ENCODE assay signal across 1 cellular context in the genomic region with DNA sequence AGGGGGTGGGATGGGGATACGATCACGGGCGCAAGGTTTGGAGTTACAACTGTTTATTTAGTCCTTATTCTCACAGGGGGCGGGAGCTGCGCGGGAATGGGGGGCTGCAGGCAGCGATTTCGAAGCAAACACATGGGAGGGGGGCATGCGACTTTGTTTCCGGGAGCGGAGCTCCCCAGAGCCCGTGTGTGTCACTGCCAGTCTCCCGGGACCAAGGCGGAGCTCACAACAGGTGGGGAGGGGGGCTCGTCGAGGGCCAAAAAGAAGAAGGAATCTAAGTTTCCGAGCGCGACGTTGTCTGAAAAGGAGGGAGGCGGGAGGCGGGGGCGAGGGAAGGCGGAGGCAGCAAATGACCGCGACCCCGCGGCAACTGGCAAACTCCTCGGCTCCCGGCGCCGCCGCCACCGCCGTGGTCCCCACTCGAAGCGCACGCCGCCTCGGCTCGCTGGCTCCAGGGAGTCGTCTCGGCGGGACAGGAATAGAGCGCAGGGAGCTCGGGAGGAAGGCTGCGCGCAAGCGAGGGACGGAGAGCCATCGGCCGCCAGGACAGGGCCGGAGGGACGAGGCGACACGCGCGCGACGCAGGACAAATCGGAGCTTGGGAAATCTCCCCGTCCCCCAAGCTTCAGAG.
TF ChIP-seq lines count a peak whose summit lies in the region.

No MANE protein-coding gene starts in this region.

TF ChIP-seq in HEK293, 187 proteins besides CTCF, POLR2A, EP300 and RAD21 (continued from another document and continues in another):
- TF ChIP-seq, protein P1, sequence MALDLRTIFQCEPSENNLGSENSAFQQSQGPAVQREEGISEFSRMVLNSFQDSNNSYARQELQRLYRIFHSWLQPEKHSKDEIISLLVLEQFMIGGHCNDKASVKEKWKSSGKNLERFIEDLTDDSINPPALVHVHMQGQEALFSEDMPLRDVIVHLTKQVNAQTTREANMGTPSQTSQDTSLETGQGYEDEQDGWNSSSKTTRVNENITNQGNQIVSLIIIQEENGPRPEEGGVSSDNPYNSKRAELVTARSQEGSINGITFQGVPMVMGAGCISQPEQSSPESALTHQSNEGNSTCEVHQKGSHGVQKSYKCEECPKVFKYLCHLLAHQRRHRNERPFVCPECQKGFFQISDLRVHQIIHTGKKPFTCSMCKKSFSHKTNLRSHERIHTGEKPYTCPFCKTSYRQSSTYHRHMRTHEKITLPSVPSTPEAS (tag by site-specific recombination; IDR thresholded peaks at IDR 0.05), result no peak
- TF ChIP-seq ZNF362 (tag by site-specific recombination; IDR thresholded peaks at IDR 0.05), result no peak
- TF ChIP-seq ZNF2 (tag by site-specific recombination; IDR thresholded peaks at IDR 0.05), result 0 out of 2 replicates have a peak, but pooled peaks have one; percentile 21
- TF ChIP-seq ZNF19 (tag by site-specific recombination; IDR thresholded peaks at IDR 0.05; ENCODE audit: low read depth), result no peak
- TF ChIP-seq, protein P2, sequence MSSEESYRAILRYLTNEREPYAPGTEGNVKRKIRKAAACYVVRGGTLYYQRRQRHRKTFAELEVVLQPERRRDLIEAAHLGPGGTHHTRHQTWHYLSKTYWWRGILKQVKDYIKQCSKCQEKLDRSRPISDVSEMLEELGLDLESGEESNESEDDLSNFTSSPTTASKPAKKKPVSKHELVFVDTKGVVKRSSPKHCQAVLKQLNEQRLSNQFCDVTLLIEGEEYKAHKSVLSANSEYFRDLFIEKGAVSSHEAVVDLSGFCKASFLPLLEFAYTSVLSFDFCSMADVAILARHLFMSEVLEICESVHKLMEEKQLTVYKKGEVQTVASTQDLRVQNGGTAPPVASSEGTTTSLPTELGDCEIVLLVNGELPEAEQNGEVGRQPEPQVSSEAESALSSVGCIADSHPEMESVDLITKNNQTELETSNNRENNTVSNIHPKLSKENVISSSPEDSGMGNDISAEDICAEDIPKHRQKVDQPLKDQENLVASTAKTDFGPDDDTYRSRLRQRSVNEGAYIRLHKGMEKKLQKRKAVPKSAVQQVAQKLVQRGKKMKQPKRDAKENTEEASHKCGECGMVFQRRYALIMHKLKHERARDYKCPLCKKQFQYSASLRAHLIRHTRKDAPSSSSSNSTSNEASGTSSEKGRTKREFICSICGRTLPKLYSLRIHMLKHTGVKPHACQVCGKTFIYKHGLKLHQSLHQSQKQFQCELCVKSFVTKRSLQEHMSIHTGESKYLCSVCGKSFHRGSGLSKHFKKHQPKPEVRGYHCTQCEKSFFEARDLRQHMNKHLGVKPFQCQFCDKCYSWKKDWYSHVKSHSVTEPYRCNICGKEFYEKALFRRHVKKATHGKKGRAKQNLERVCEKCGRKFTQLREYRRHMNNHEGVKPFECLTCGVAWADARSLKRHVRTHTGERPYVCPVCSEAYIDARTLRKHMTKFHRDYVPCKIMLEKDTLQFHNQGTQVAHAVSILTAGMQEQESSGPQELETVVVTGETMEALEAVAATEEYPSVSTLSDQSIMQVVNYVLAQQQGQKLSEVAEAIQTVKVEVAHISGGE (tag by site-specific recombination; conservative IDR thresholded peaks at IDR 0.05; ENCODE audit: low read depth), result peak; percentile 55
- TF ChIP-seq ZBTB48 (tag by site-specific recombination; IDR thresholded peaks at IDR 0.05), result peak; percentile 35; the same call in 1 of the 2 replicates
- TF ChIP-seq, protein P3, sequence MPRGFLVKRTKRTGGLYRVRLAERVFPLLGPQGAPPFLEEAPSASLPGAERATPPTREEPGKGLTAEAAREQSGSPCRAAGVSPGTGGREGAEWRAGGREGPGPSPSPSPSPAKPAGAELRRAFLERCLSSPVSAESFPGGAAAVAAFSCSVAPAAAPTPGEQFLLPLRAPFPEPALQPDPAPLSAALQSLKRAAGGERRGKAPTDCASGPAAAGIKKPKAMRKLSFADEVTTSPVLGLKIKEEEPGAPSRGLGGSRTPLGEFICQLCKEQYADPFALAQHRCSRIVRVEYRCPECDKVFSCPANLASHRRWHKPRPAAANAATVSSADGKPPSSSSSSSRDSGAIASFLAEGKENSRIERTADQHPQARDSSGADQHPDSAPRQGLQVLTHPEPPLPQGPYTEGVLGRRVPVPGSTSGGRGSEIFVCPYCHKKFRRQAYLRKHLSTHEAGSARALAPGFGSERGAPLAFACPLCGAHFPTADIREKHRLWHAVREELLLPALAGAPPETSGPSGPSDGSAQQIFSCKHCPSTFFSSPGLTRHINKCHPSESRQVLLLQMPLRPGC (tag by site-specific recombination; IDR thresholded peaks at IDR 0.05), result 0 out of 2 replicates have a peak, but pooled peaks have one; percentile 11
- TF ChIP-seq, protein P4, sequence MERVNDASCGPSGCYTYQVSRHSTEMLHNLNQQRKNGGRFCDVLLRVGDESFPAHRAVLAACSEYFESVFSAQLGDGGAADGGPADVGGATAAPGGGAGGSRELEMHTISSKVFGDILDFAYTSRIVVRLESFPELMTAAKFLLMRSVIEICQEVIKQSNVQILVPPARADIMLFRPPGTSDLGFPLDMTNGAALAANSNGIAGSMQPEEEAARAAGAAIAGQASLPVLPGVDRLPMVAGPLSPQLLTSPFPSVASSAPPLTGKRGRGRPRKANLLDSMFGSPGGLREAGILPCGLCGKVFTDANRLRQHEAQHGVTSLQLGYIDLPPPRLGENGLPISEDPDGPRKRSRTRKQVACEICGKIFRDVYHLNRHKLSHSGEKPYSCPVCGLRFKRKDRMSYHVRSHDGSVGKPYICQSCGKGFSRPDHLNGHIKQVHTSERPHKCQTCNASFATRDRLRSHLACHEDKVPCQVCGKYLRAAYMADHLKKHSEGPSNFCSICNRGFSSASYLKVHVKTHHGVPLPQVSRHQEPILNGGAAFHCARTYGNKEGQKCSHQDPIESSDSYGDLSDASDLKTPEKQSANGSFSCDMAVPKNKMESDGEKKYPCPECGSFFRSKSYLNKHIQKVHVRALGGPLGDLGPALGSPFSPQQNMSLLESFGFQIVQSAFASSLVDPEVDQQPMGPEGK (tag by site-specific recombination; IDR thresholded peaks at IDR 0.05), result peak; percentile 81
- no peak for TF ChIP-seq ZNF280D (tag by site-specific recombination; IDR thresholded peaks at IDR 0.05)
- TF ChIP-seq ZEB2 (tag by site-specific recombination; IDR thresholded peaks at IDR 0.05), result peak; percentile 65; the same call in 1 of the 2 replicates
- TF ChIP-seq GLI4 (tag by site-specific recombination; IDR thresholded peaks at IDR 0.05), result no peak
- TF ChIP-seq ZNF416 (tag by site-specific recombination; IDR thresholded peaks at IDR 0.05), result no peak
- TF ChIP-seq OSR2 (tag by site-specific recombination; IDR thresholded peaks at IDR 0.05), result no peak
- no peak for TF ChIP-seq ZNF555 (tag by site-specific recombination; conservative IDR thresholded peaks at IDR 0.05)
- TF ChIP-seq YY2 (tag by site-specific recombination; IDR thresholded peaks at IDR 0.05), result no peak
- TF ChIP-seq IKZF3 (tag by site-specific recombination; IDR thresholded peaks at IDR 0.05), result 0 out of 2 replicates have a peak, but pooled peaks have one; percentile 6
- no peak for TF ChIP-seq KLF7 (tag by site-specific recombination; IDR thresholded peaks at IDR 0.05; ENCODE audit: borderline replicate concordance)
- no peak for TF ChIP-seq ZNF621 (tag by site-specific recombination; IDR thresholded peaks at IDR 0.05)
- peak; percentile 28; the same call in 1 of the 2 replicates for TF ChIP-seq ZNF600 (tag by site-specific recombination; IDR thresholded peaks at IDR 0.05)
- TF ChIP-seq ZNF548 (tag by site-specific recombination; IDR thresholded peaks at IDR 0.05), result no peak
- TF ChIP-seq ZNF366 (tag by site-specific recombination; conservative IDR thresholded peaks at IDR 0.05), result peak; percentile 52; the same call in 1 of the 2 replicates
- TF ChIP-seq KLF9 (tag by site-specific recombination; IDR thresholded peaks at IDR 0.05; ENCODE audit: low read depth), result no peak
- no peak for TF ChIP-seq ZNF513 (tag by site-specific recombination; IDR thresholded peaks at IDR 0.05)
- TF ChIP-seq, protein P5, sequence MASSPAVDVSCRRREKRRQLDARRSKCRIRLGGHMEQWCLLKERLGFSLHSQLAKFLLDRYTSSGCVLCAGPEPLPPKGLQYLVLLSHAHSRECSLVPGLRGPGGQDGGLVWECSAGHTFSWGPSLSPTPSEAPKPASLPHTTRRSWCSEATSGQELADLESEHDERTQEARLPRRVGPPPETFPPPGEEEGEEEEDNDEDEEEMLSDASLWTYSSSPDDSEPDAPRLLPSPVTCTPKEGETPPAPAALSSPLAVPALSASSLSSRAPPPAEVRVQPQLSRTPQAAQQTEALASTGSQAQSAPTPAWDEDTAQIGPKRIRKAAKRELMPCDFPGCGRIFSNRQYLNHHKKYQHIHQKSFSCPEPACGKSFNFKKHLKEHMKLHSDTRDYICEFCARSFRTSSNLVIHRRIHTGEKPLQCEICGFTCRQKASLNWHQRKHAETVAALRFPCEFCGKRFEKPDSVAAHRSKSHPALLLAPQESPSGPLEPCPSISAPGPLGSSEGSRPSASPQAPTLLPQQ (tag by site-specific recombination; IDR thresholded peaks at IDR 0.05), result peak; percentile 38; the same call in 1 of the 2 replicates
- 0 out of 2 replicates have a peak, but pooled peaks have one; percentile 30 for TF ChIP-seq ZXDB (tag by site-specific recombination; IDR thresholded peaks at IDR 0.05)
- TF ChIP-seq MYNN (tag by site-specific recombination; IDR thresholded peaks at IDR 0.05; ENCODE audit: borderline replicate concordance), result no peak
- TF ChIP-seq, protein P6, sequence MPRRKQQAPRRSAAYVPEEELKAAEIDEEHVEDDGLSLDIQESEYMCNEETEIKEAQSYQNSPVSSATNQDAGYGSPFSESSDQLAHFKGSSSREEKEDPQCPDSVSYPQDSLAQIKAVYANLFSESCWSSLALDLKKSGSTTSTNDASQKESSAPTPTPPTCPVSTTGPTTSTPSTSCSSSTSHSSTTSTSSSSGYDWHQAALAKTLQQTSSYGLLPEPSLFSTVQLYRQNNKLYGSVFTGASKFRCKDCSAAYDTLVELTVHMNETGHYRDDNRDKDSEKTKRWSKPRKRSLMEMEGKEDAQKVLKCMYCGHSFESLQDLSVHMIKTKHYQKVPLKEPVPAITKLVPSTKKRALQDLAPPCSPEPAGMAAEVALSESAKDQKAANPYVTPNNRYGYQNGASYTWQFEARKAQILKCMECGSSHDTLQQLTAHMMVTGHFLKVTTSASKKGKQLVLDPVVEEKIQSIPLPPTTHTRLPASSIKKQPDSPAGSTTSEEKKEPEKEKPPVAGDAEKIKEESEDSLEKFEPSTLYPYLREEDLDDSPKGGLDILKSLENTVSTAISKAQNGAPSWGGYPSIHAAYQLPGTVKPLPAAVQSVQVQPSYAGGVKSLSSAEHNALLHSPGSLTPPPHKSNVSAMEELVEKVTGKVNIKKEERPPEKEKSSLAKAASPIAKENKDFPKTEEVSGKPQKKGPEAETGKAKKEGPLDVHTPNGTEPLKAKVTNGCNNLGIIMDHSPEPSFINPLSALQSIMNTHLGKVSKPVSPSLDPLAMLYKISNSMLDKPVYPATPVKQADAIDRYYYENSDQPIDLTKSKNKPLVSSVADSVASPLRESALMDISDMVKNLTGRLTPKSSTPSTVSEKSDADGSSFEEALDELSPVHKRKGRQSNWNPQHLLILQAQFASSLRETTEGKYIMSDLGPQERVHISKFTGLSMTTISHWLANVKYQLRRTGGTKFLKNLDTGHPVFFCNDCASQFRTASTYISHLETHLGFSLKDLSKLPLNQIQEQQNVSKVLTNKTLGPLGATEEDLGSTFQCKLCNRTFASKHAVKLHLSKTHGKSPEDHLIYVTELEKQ (tag by site-specific recombination; IDR thresholded peaks at IDR 0.05; ENCODE audit: borderline replicate concordance), result no peak
- no peak for TF ChIP-seq ZNF266 (tag by site-specific recombination; IDR thresholded peaks at IDR 0.05; ENCODE audit: low read depth)
- TF ChIP-seq ZNF707 (tag by site-specific recombination; IDR thresholded peaks at IDR 0.05), result no peak
- TF ChIP-seq ZNF140 (tag by site-specific recombination; IDR thresholded peaks at IDR 0.05), result no peak
- peak; percentile 13; the same call in 1 of the 2 replicates for TF ChIP-seq KLF8 (tag by site-specific recombination; IDR thresholded peaks at IDR 0.05)
